Comparison of ENCODE assay signal across 24 cellular contexts in the genomic region with DNA sequence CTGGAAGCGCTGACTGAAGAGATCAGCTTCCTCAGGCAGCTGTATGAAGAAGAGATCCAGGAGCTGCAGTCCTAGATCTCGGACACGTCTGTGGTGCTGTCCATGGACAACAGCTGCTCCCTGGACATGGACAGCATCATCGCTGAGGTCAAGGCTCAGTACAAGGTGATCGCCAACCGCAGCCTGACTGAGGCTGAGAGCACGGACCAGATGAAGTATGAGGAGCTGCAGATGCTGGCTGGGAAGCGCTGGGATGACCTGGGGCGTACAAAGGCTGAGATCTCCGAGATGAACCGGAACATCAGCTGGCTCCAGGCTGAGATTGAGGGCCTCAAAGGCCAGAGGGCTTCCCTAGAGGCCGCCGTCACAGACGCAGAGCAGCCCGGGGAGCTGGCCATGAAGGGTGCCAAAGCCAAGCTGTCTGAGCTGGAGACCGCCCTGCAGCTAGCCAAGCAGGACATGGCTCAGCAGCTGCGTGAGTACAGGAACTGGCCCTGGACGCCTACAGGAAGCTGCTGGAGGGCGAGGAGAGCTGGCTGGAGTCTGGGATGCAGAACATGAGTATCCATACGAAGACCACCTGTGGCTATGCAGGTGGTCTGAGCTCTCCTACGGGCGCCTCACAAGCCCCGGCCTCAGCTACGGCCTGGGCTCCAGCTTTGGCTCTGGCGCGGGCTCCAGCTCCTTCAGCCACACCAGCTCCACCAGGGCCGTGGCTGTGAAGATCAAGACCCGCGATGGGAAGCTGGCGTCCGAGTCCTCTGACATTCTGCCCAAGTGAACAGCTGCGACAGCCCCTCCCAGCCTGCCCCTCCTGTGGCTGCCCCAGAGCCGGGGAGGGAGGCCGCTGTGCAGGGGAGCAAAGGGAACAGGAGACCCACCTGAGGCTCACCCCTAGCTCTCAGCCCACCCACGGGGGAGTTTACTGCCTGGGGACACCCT. TPM values are rescaled to one million over a fixed set of nuclear protein-coding genes. Genes with fewer than 3 reads are reported as not detected.
DNase-seq lines count a peak whose midpoint lies in the region; ATAC-seq and TF ChIP-seq lines count a peak whose summit lies in the region.
"Had no signal": no experiment of that assay in that cellular context is flagged by ENCODE, and none has a peak within 500 bp of the region (broad histone marks: within the 10 kb centered on the region; RNA-seq: fewer than 3 reads in every experiment).

No MANE protein-coding gene starts in this region.

- no peak overlapping the region for H2BK5ac ChIP-seq in neuronal stem cell (ENCODE audit: low read length)

- no peak overlapping the region for H4K8ac ChIP-seq in neuronal stem cell (ENCODE audit: low read depth, low read length)

- intact Hi-C loops in left cardiac atrium (cut with DNase I) = loop anchor here in 1 of 2 donors (10.0 kb wide), 1 partner anchor 201 kb away; no protein-coding TSS in a partner anchor

- H3K4ac ChIP-seq in neuronal stem cell (ENCODE audit: low read length) = no peak overlapping the region

- no peaks in the 10 kb centered on the region for H3K4me1 ChIP-seq in neuronal stem cell (ENCODE audit: control insufficient read depth in 2 of 2, insufficient read depth in 1 of 2, low read depth in 1 of 2, low read length in 2 of 2)
- H3K4me1 ChIP-seq in skeletal muscle satellite cell (ENCODE audit: control insufficient read depth, insufficient read depth, low read length) = peaks cover 8% of the 10 kb centered on the region
- H3K4me1 ChIP-seq in foreskin keratinocyte = no peaks in the 10 kb centered on the region
- H3K4me1 ChIP-seq: A549, Caco-2, HAP-1 had no signal

- no peak overlapping the region for H3K18ac ChIP-seq in neuronal stem cell (ENCODE audit: low read length)

- H3K9me3 ChIP-seq in neuronal stem cell (replicated peaks in 1 of 2; ENCODE audit: control insufficient read depth in 2 of 2, insufficient read depth in 1 of 2, low read depth in 1 of 2, low read length in 2 of 2) = no peaks in the 10 kb centered on the region
- no peaks in the 10 kb centered on the region for H3K9me3 ChIP-seq in skeletal muscle satellite cell (replicated peaks; ENCODE audit: low read length)
- H3K9me3 ChIP-seq: A549, Caco-2, HAP-1 had no signal

- no peak overlapping the region for H4K91ac ChIP-seq in neuronal stem cell (ENCODE audit: low read depth, low read length, poor library complexity)

- H3K14ac ChIP-seq in neuronal stem cell (ENCODE audit: low read length) = peak overlapping the region; percentile 17

- no peak overlapping the region for H2AFZ ChIP-seq in neuronal stem cell (ENCODE audit: low read length)

- H3K27me3 ChIP-seq in neuronal stem cell (ENCODE audit: control insufficient read depth in 3 of 3, insufficient read depth in 3 of 3, low read depth in 1 of 3, low read length in 3 of 3) = no peaks in the 10 kb centered on the region
- H3K27me3 ChIP-seq in skeletal muscle satellite cell (ENCODE audit: control insufficient read depth, insufficient read depth, low read length) = peaks cover 9% of the 10 kb centered on the region
- no peaks in the 10 kb centered on the region for H3K27me3 ChIP-seq in foreskin keratinocyte

- H3K9ac ChIP-seq in neuronal stem cell (ENCODE audit: low read depth, low read length, poor library complexity) (no peak overlapping the region), skeletal muscle satellite cell (ENCODE audit: low read depth, low read length) (no peak overlapping the region)

- H3K4me3 ChIP-seq in neuronal stem cell (ENCODE audit: low read length in 2 of 2) (no peak overlapping the region), skeletal muscle satellite cell (ENCODE audit: low read length) (peak overlapping the region; percentile 15)
- H3K4me3 ChIP-seq: A549, HAP-1, SK-N-MC had no signal

- H3K36me3 ChIP-seq in neuronal stem cell (replicated peaks in 1 of 2; ENCODE audit: control insufficient read depth in 2 of 2, insufficient read depth in 2 of 2, low read length in 2 of 2) = no peaks in the 10 kb centered on the region
- no peaks in the 10 kb centered on the region for H3K36me3 ChIP-seq in skeletal muscle satellite cell (ENCODE audit: insufficient read depth, low read length)
- H3K36me3 ChIP-seq: HAP-1 had no signal

- H3K79me1 ChIP-seq in neuronal stem cell (ENCODE audit: low read depth, low read length) = no peaks in the 10 kb centered on the region

- no peak overlapping the region for H3K23ac ChIP-seq in neuronal stem cell (ENCODE audit: low read depth, low read length, poor library complexity)

- H2AK5ac ChIP-seq in neuronal stem cell (ENCODE audit: low read depth, low read length) = no peak overlapping the region

- H3K4me2 ChIP-seq in neuronal stem cell (ENCODE audit: insufficient read depth, low read length, poor library complexity, severe bottlenecking) (no peak overlapping the region), skeletal muscle satellite cell (ENCODE audit: low read length) (peak overlapping the region; percentile 48)
- H3K4me2 ChIP-seq: A549 had no signal

- no peak overlapping the region for H2BK15ac ChIP-seq in neuronal stem cell (ENCODE audit: low read length)

- DNase-seq in NCI-H69 (lab: John Stamatoyannopoulos, UW) (peak; percentile 83), left cardiac atrium (peak; percentile 27), neuronal stem cell (ENCODE audit: low spot score) (no peak), foreskin keratinocyte (no peak), AG08395 (ENCODE audit: low spot score) (no peak)
- DNase-seq: C1 segment of cervical spinal cord; Caco-2; CD8-positive, alpha-beta T cell; GOT3; HFFc6; NCI-H1092; NCI-H1417 treated with DMSO at 0.1 percent for 48 hours; NCI-H1694 treated with DMSO at 0.1 percent for 48 hours; NCI-H2227 treated with DMSO at 0.1 percent for 48 hours; NCI-H526 treated with DMSO at 0.1 percent for 48 hours had no signal

- no peak overlapping the region for H2BK120ac ChIP-seq in neuronal stem cell (ENCODE audit: low read depth, low read length)

- no peak overlapping the region for H2BK12ac ChIP-seq in neuronal stem cell (ENCODE audit: low read length)

- H3K27ac ChIP-seq in neuronal stem cell (replicated peaks; ENCODE audit: low read length) (no peak overlapping the region), foreskin keratinocyte (no peak overlapping the region)
- H3K27ac ChIP-seq: A549, HL-60, RWPE1, SK-N-MC had no signal

- ATAC-seq in left cardiac atrium (peak in 1 of 2 donors; percentile 72), foreskin keratinocyte (no peak), HG03378 (IDR thresholded peaks at IDR 0.05; ENCODE audit: unreplicated experiment) (no peak)
- ATAC-seq: A549; CD8-positive, alpha-beta T cell; Panc1 had no signal

- no CpG with 5 or more reads among the region's 35 CpGs for WGBS in neuronal stem cell (ENCODE audit: extremely low coverage in 2 of 2, insufficient read length in 2 of 2, insufficient replicate concordance in 1 of 2), 2 donors

- no peak for TF ChIP-seq CTCF in foreskin keratinocyte (conservative IDR thresholded peaks at IDR 0.05)

RNA-seq across cellular contexts. Expression of gene AMPH, which starts 24.9 kb away (rescaled TPM):
- total RNA-seq in left cardiac atrium = 1 to 10 TPM; 5.0 to 7.5 TPM
- polyA plus RNA-seq in neuronal stem cell (2013, experiment 1 of 2) = 26.4 TPM
- 26.2 TPM for polyA plus RNA-seq in neuronal stem cell (2013, experiment 2 of 2)
- total RNA-seq in skeletal muscle satellite cell (2012; rRNA removed) = 1.3 and 1.5 TPM in 2 replicates
- total RNA-seq in foreskin keratinocyte = not detected in 2 replicates
- not detected in 2 replicates for polyA plus RNA-seq in foreskin keratinocyte
- total RNA-seq: Caco-2; CD8-positive, alpha-beta T cell; NCI-H460 had no signal

Comparison
In these comparisons a context has a peak if more than half of its experiments do, and no peak if none do; other contexts are left out.
1. DNase-seq: peak in NCI-H69 (single experiment) and left cardiac atrium (single experiment); none in neuronal stem cell (single experiment), foreskin keratinocyte (0 of 2) and AG08395 (single experiment).